18 cellular contexts compared by ENCODE assay signal in genomic region chr10:45403151-45403550, GRCh38. TPM values are rescaled to one million over a fixed set of nuclear protein-coding genes. Genes with fewer than 3 reads are reported as not detected.
DNase-seq lines count a peak whose midpoint lies in the region; ATAC-seq, FAIRE-seq and TF ChIP-seq lines count a peak whose summit lies in the region.
"Had no signal": no experiment of that assay in that cellular context is flagged by ENCODE, and none has a peak within 500 bp of the region (broad histone marks: within the 10 kb centered on the region; RNA-seq: fewer than 3 reads in every experiment).

No MANE protein-coding gene starts in this region.

- no peak for TF ChIP-seq EP300 in GM12878 (IDR thresholded peaks at IDR 0.05; ENCODE audit: borderline replicate concordance in 1 of 2, control insufficient read depth in 1 of 2, low read depth in 2 of 2, low read length in 2 of 2)

- no peak overlapping the region for H2AFZ ChIP-seq in GM12878 (ENCODE audit: control insufficient read depth, low read depth, low read length)

- H3K4me1 ChIP-seq in GM12878 (ENCODE audit: control insufficient read depth, insufficient read depth, low read length) (peaks cover 4% of the 10 kb centered on the region; the same call in 1 of the 2 replicates), foreskin keratinocyte (no peaks in the 10 kb centered on the region), SJCRH30 (no peaks in the 10 kb centered on the region)
- H3K4me1 ChIP-seq: HAP-1 had no signal

- H3K4me3 ChIP-seq in GM12878 = no peak overlapping the region
- H3K4me3 ChIP-seq in SJCRH30 = no peak overlapping the region
- H3K4me3 ChIP-seq: HAP-1 had no signal

- H4K20me1 ChIP-seq in GM12878 (ENCODE audit: control insufficient read depth, insufficient read depth) = no peaks in the 10 kb centered on the region

- SMC1A ChIA-PET in GM12878 (lab: Charles Lee; ENCODE audit: uncharacterized antibody, unreplicated experiment) = no interaction called here

- no TSS peak for BruUV-seq in GM12878 (replicated peaks; lab: Mats Ljungman, UMichigan)

- no peak for FAIRE-seq in GM12878 (lab: Jason Lieb, UNC)

- H3K36me3 ChIP-seq in GM12878 (ENCODE audit: control insufficient read depth in 2 of 2, insufficient read depth in 2 of 2, low read length in 1 of 2) = no peaks in the 10 kb centered on the region; a peak in 1 of 4 replicates
- H3K36me3 ChIP-seq in SJCRH30 = no peaks in the 10 kb centered on the region
- H3K36me3 ChIP-seq: HAP-1 had no signal

- H3K9ac ChIP-seq in GM12878 (ENCODE audit: control insufficient read depth, insufficient read depth, low read length) = no peak overlapping the region

- 98% methylated on average over 8 of the region's 8 CpGs for whole genome bisulfite sequencing in GM12878 (ENCODE audit: insufficient coverage, insufficient replicate concordance, low lambda C conversion rate, missing lambda C conversion rate)

- no peak overlapping the region for H3K4me2 ChIP-seq in GM12878 (ENCODE audit: control insufficient read depth, insufficient read depth)

- CTCF ChIA-PET in GM12878 (lab: Yijun Ruan, JAX) = no interaction called here

- TF ChIP-seq CTCF in GM12878 (IDR thresholded peaks at IDR 0.05 in 2 of 3, conservative IDR thresholded peaks at IDR 0.05 in 1 of 3; ENCODE audit: control insufficient read depth in 2 of 3, extremely low read depth in 1 of 3, insufficient read depth in 1 of 3, low read depth in 3 of 3, low read length in 3 of 3) (no peak), foreskin keratinocyte (conservative IDR thresholded peaks at IDR 0.05) (no peak), omental fat pad (IDR thresholded peaks at IDR 0.05) (no peak)

- no peaks in the 10 kb centered on the region; the same call in 1 of the 2 replicates for H3K79me2 ChIP-seq in GM12878 (ENCODE audit: control insufficient read depth, insufficient read depth, low read length)

- RAD21 ChIA-PET in GM12878 (lab: Charles Lee; ENCODE audit: unreplicated experiment) = no interaction called here

- H3K9me3 ChIP-seq in GM12878 (replicated peaks; ENCODE audit: control insufficient read depth, insufficient read depth, low read length) (no peaks in the 10 kb centered on the region; the same call in 2 of the 3 replicates), SJCRH30 (replicated peaks) (no peaks in the 10 kb centered on the region)
- H3K9me3 ChIP-seq: HAP-1 had no signal

- H3K27ac ChIP-seq in GM12878 (ENCODE audit: control insufficient read depth, insufficient read depth) (no peak overlapping the region), foreskin keratinocyte (no peak overlapping the region), SJCRH30 (no peak overlapping the region)

- DNase-seq in AG20443 (ENCODE audit: low spot score) = peak; percentile 6
- peak; percentile 32 for DNase-seq in HPDE6-E6E7 (ENCODE audit: extremely low spot score)
- DNase-seq in GM12878 (ENCODE audit: low read depth, low spot score) = no peak
- DNase-seq in foreskin keratinocyte = peak in 1 of 2 donors; percentile 25
- DNase-seq in activated CD4-positive, CD25-positive, alpha-beta regulatory T cell (lab: John Stamatoyannopoulos, UW) = no peak
- DNase-seq in SJCRH30 = no peak
- DNase-seq in NOMO-1 treated with dmso at 0.1 percent for 144 hours (lab: John Stamatoyannopoulos, UW; ENCODE audit: unreplicated experiment) = no peak
- DNase-seq in omental fat pad (ENCODE audit: low spot score) = no peak
- DNase-seq: MV-4-11; NCI-H1417; NCI-H1930; NCI-H526 treated with DMSO at 0.1 percent for 48 hours; NK-92 treated with Interleukin-12 subunit alpha and Interleukin-12 subunit beta, amount 100 ng/mL, for 24 hours; OCI-M1 had no signal

- in situ Hi-C loops in GM12878 (cut with MboI) = no loop called here

- TF ChIP-seq RAD21 in GM12878 (IDR thresholded peaks at IDR 0.05; ENCODE audit: insufficient read depth, low read depth, low read length) = no peak

- TF ChIP-seq POLR2A in GM12878 (IDR thresholded peaks at IDR 0.05; ENCODE audit: low read depth, low read length) = no peak

- no peak for ATAC-seq in GM12878
- ATAC-seq in foreskin keratinocyte = peak; percentile 31
- no peak for ATAC-seq in omental fat pad (ENCODE audit: low FRiP score)

- intact Hi-C loops in GM12878 (cut with micrococcal nuclease; ENCODE audit: unreplicated experiment) = no loop called here

- POLR2A ChIA-PET in GM12878 (lab: Charles Lee) = no interaction called here

- H3K27me3 ChIP-seq in GM12878 (replicated peaks in 1 of 2; ENCODE audit: control insufficient read depth in 2 of 2, insufficient read depth in 2 of 2, low read length in 1 of 2) (no peaks in the 10 kb centered on the region), foreskin keratinocyte (peaks cover 3% of the 10 kb centered on the region), SJCRH30 (no peaks in the 10 kb centered on the region)

TF ChIP-seq in GM12878, 131 proteins besides CTCF, POLR2A, EP300 and RAD21:
- no peak for TF ChIP-seq PBX3 (IDR thresholded peaks at IDR 0.05; ENCODE audit: insufficient replicate concordance, low read depth, low read length)
- TF ChIP-seq SMARCA5 (IDR thresholded peaks at IDR 0.05) = no peak
- TF ChIP-seq HCFC1 (IDR thresholded peaks at IDR 0.05; ENCODE audit: low read length) = no peak
- no peak for TF ChIP-seq EZH2 (IDR thresholded peaks at IDR 0.05; ENCODE audit: borderline replicate concordance, control insufficient read depth, low read depth, low read length)
- no peak for TF ChIP-seq FOXM1 (IDR thresholded peaks at IDR 0.05; ENCODE audit: low read depth, low read length)
- peak; percentile 52 for TF ChIP-seq BCL3 (IDR thresholded peaks at IDR 0.05; ENCODE audit: borderline replicate concordance, insufficient read depth, low read depth, low read length, poor library complexity, severe bottlenecking)

RNA-seq across cellular contexts. Expression of gene ALOX5, which starts 29.1 kb away (rescaled TPM):
- total RNA-seq in GM12878 (2013; cell fraction: nucleolus; rRNA removed) = 41.8 and 52.8 TPM in 2 replicates
- total RNA-seq in GM12878 (2014; rRNA removed) = 67.1 and 72.5 TPM in 2 replicates
- 29.0 and 29.8 TPM in 2 replicates for total RNA-seq in GM12878 (2014; rRNA removed; fragmentation: Illumina TruSeq; extraction: Trizol)
- total RNA-seq in GM12878 (2021) = 62.4 and 69.0 TPM in 2 replicates
- 20.4 TPM for polyA plus RNA-seq in GM12878 (2011; ENCODE audit: low read depth)
- polyA plus RNA-seq in GM12878 (2011; rRNA removed) = 0.33 and 0.43 TPM in 2 replicates
- 0.55 and 0.76 TPM in 2 replicates for polyA plus RNA-seq in GM12878 (2011; cell fraction: cytosol; rRNA removed)
- 2.6 and 4.4 TPM in 2 replicates for polyA plus RNA-seq in GM12878 (2011; cell fraction: nucleus; rRNA removed)
- 48.8 and 49.2 TPM in 2 replicates for polyA plus RNA-seq in GM12878 (2012)
- polyA plus RNA-seq in GM12878 (2014; fragmentation: Illumina TruSeq; extraction: Trizol) = 27.6 and 49.5 TPM in 2 replicates
- polyA plus RNA-seq in GM12878 (2014; fragmentation: Nextera tagmentation; extraction: Ambion mirVana) = 1 to 10 TPM; 3.3 to 6.5 TPM
- polyA plus RNA-seq in GM12878 (2014; rRNA removed) = 102 and 104 TPM in 2 replicates
- polyA plus RNA-seq in GM12878 (2016; fragmentation: Nextera tagmentation; extraction: Ambion mirVana) = 10 to 100 TPM; 31.1 to 37.4 TPM
- 0.15 and 1.2 TPM in 2 replicates for polyA minus RNA-seq in GM12878 (2011; rRNA and poly(A)+ RNA removed)
- not detected in 2 replicates for polyA minus RNA-seq in GM12878 (2011; cell fraction: cytosol; rRNA and poly(A)+ RNA removed)
- 0.24 and 1.4 TPM in 2 replicates for polyA minus RNA-seq in GM12878 (2011; cell fraction: nucleus; rRNA and poly(A)+ RNA removed)
- total RNA-seq in foreskin keratinocyte = not detected in 2 replicates
- not detected in 2 replicates for polyA plus RNA-seq in foreskin keratinocyte
- not detected in 2 replicates for total RNA-seq in SJCRH30 (2014; rRNA removed; shearing (Covaris generic))
- total RNA-seq in omental fat pad = 100 to 1,000 TPM in 2 of 4 donors, 10 to 100 TPM in 2; 40.6 to 153 (median 78.0) TPM
- total RNA-seq: HT1080, LHCN-M2, SK-MEL-5 had no signal

Comparison
In these comparisons a context has a peak if more than half of its experiments do, and no peak if none do; other contexts are left out.
1. DNase-seq: peak in AG20443 (single experiment) and HPDE6-E6E7 (single experiment); none in GM12878 (single experiment), activated CD4-positive, CD25-positive, alpha-beta regulatory T cell (0 of 4), SJCRH30 (0 of 2), NOMO-1 treated with dmso at 0.1 percent for 144 hours (single experiment) and omental fat pad (single experiment).
2. RNA of gene ALOX5, which starts 29.1 kb away (total RNA-seq): 40.6 to 153 TPM in omental fat pad and 29.0 to 72.5 TPM in GM12878; not detected in foreskin keratinocyte and not detected in SJCRH30; every median in the first group is over 10 times any median in the second.